ENCODE assay signal across 18 cellular contexts in the genomic region with DNA sequence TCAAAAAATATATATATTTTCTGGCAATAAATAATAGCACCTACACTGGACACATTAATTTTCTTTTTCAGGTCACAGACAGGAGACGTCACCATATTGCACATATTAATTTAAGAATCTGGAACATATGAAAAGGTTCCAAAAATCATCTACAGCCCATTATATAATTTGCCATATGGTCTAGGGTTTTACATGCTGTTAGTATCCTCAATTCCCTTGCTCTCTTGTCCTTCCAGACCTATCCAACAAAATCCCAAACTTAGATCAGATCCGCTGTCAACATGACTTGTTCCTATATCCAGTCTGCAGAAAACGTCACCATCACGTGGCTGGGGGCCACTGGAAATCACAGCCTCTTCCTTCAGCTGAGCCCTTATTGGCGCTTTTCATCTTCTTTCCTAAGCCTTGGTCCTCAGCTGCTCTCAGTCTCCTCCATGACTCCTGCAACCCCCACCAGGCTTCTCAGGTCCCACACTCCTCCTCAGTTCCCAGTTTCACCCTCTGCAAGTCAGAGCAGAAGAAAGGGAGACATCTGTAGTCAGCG.
A peak's percentile ranks its signal among the peaks of the same experiment; 100 is the strongest.
DNase-seq lines count a peak whose midpoint lies in the region; ATAC-seq and TF ChIP-seq lines count a peak whose summit lies in the region.
"Had no signal": no experiment of that assay in that cellular context is flagged by ENCODE, and none has a peak within 500 bp of the region (broad histone marks: within the 10 kb centered on the region; RNA-seq: fewer than 3 reads in every experiment).

No MANE protein-coding gene starts in this region.

- peak overlapping the region; percentile 39 for H3K4me3 ChIP-seq in trophoblast cell (ENCODE audit: low read depth, low read length)
- H3K4me3 ChIP-seq in CD8-positive, alpha-beta T cell (ENCODE audit: low read depth, low read length), result no peak overlapping the region
- H3K4me3 ChIP-seq: BLaER1, GM23338, HAP-1 had no signal

- H2AK5ac ChIP-seq in trophoblast cell (ENCODE audit: low read length), result no peak overlapping the region

- CTCF ChIA-PET in CD8-positive, alpha-beta T cell (lab: Charles Lee), result no interaction called here

- no peak overlapping the region for H3K27ac Mint-ChIP-seq in CD8-positive, alpha-beta T cell
- H3K27ac Mint-ChIP-seq: B cell, GM23338 had no signal

- H3K4me1 ChIP-seq in trophoblast cell (ENCODE audit: control insufficient read depth in 1 of 2, insufficient read depth in 2 of 2, low read length in 2 of 2), result peaks cover 10 to 11% of the 10 kb centered on the region in 2 experiments
- H3K4me1 ChIP-seq in CD8-positive, alpha-beta T cell (ENCODE audit: insufficient read depth, low read length), result no peaks in the 10 kb centered on the region
- H3K4me1 ChIP-seq: HAP-1 had no signal

- no peaks in the 10 kb centered on the region for H3K27me3 ChIP-seq in trophoblast cell (ENCODE audit: insufficient read depth, low read length)
- H3K27me3 ChIP-seq in CD8-positive, alpha-beta T cell (ENCODE audit: insufficient read depth, low read length), result no peaks in the 10 kb centered on the region
- H3K27me3 ChIP-seq: BLaER1 had no signal

- H4K8ac ChIP-seq in trophoblast cell (ENCODE audit: low read depth, low read length), result no peak overlapping the region

- no peak overlapping the region for H3K18ac ChIP-seq in trophoblast cell (ENCODE audit: low read length)

- H3K27ac ChIP-seq in trophoblast cell (ENCODE audit: low read depth, low read length), result no peak overlapping the region
- H3K27ac ChIP-seq in CD8-positive, alpha-beta T cell (ENCODE audit: low read depth, low read length), result no peak overlapping the region
- H3K27ac ChIP-seq: 22Rv1, BLaER1, C4-2B had no signal

- no peak for TF ChIP-seq CTCF in CD8-positive, alpha-beta T cell (IDR thresholded peaks at IDR 0.05)

- no peak overlapping the region for H3K23ac ChIP-seq in trophoblast cell (ENCODE audit: low read length)

- H3K79me1 ChIP-seq in trophoblast cell (ENCODE audit: low read length), result peaks cover 2% of the 10 kb centered on the region

- ATAC-seq in CD8-positive, alpha-beta T cell, result no peak
- ATAC-seq: GM23338 had no signal

- H3K36me3 Mint-ChIP-seq in CD8-positive, alpha-beta T cell, result peaks cover 2% of the 10 kb centered on the region
- H3K36me3 Mint-ChIP-seq: CD4-positive, CD25-positive, alpha-beta regulatory T cell had no signal

- H2BK5ac ChIP-seq in trophoblast cell (ENCODE audit: low read depth, low read length, poor library complexity), result no peak overlapping the region

- H3K9me3 Mint-ChIP-seq in CD8-positive, alpha-beta T cell, result peaks cover 3% of the 10 kb centered on the region

- no peak overlapping the region for H3K9ac ChIP-seq in trophoblast cell (ENCODE audit: low read length)
- H3K9ac ChIP-seq: BLaER1 had no signal

- H3K4me2 ChIP-seq in trophoblast cell (ENCODE audit: low read length), result no peak overlapping the region
- H3K4me2 ChIP-seq: BLaER1, GM23338 had no signal

- no CpG with 5 or more reads among the region's 6 CpGs for WGBS in trophoblast cell (ENCODE audit: extremely low coverage, insufficient coverage, insufficient read length)

- POLR2A ChIA-PET in CD8-positive, alpha-beta T cell (lab: Charles Lee), result no interaction called here

- no peak overlapping the region for H3K4me3 Mint-ChIP-seq in CD8-positive, alpha-beta T cell
- H3K4me3 Mint-ChIP-seq: B cell; CD4-positive, CD25-positive, alpha-beta regulatory T cell; CD8-positive, alpha-beta memory T cell; GM23338 had no signal

- no peak overlapping the region for H4K12ac ChIP-seq in trophoblast cell (ENCODE audit: low read depth, low read length)

- DNase-seq in NCI-H1694 treated with DMSO at 0.1 percent for 48 hours (lab: John Stamatoyannopoulos, UW) (peak; percentile 6), NCI-H1694 (lab: John Stamatoyannopoulos, UW) (no peak), cerebellar cortex (ENCODE audit: low spot score) (peak; percentile 63), trophoblast cell (no peak), hippocampal formation (lab: John Stamatoyannopoulos, UW) (no peak), GOT3 (lab: John Stamatoyannopoulos, UW) (no peak)
- no peak for DNase-seq in CD8-positive, alpha-beta T cell
- DNase-seq: CD4-positive, CD25-positive, alpha-beta regulatory T cell; CD8-positive, alpha-beta memory T cell; DMS 273 treated with DMSO at 0.1 percent for 48 hours; DMS79; GF-D8 had no signal

- H4K91ac ChIP-seq in trophoblast cell (ENCODE audit: low read depth, low read length), result no peak overlapping the region

- H3K4me1 Mint-ChIP-seq in CD8-positive, alpha-beta T cell (ENCODE audit: low read depth), result no peaks in the 10 kb centered on the region
- H3K4me1 Mint-ChIP-seq: B cell; CD8-positive, alpha-beta memory T cell had no signal

- H3K36me3 ChIP-seq in trophoblast cell (ENCODE audit: control insufficient read depth in 1 of 2, insufficient read depth in 2 of 2, low read length in 2 of 2), result no peaks in the 10 kb centered on the region
- H3K36me3 ChIP-seq in CD8-positive, alpha-beta T cell (ENCODE audit: insufficient read depth, low read length), result no peaks in the 10 kb centered on the region
- H3K36me3 ChIP-seq: BLaER1, HAP-1 had no signal

- no peaks in the 10 kb centered on the region for H3K79me2 ChIP-seq in trophoblast cell (ENCODE audit: control insufficient read depth, insufficient read depth, low read length, poor library complexity)

- no peaks in the 10 kb centered on the region for H3K27me3 Mint-ChIP-seq in CD8-positive, alpha-beta T cell (ENCODE audit: low read depth)

- no peak overlapping the region for H3K14ac ChIP-seq in trophoblast cell (ENCODE audit: low read length)

- H2BK120ac ChIP-seq in trophoblast cell (ENCODE audit: insufficient read depth, low read length, poor library complexity), result no peak overlapping the region

- intact Hi-C loops in CD8-positive, alpha-beta T cell (cut with DNase I, micrococcal nuclease), result no loop called here

- no peak overlapping the region for H2AFZ ChIP-seq in trophoblast cell (ENCODE audit: insufficient read depth, low read length, poor library complexity)
- H2AFZ ChIP-seq: GM23338 had no signal

- no peaks in the 10 kb centered on the region for H3K9me3 ChIP-seq in trophoblast cell (ENCODE audit: insufficient read depth, low read depth, low read length)
- no peaks in the 10 kb centered on the region for H3K9me3 ChIP-seq in CD8-positive, alpha-beta T cell (ENCODE audit: low read length)
- H3K9me3 ChIP-seq: HAP-1 had no signal

- H2BK12ac ChIP-seq in trophoblast cell (ENCODE audit: low read length), result no peak overlapping the region

- H3K4ac ChIP-seq in trophoblast cell (ENCODE audit: low read depth, low read length), result no peak overlapping the region

Comparison
In these comparisons a context has a peak if more than half of its experiments do, and no peak if none do; other contexts are left out.
1. DNase-seq: peak in NCI-H1694 treated with DMSO at 0.1 percent for 48 hours (single experiment) and cerebellar cortex (single experiment); none in NCI-H1694 (single experiment), trophoblast cell (0 of 2), CD8-positive, alpha-beta T cell (0 of 7), hippocampal formation (0 of 2) and GOT3 (single experiment).